8 cellular contexts compared by ENCODE assay signal in the genomic region with DNA sequence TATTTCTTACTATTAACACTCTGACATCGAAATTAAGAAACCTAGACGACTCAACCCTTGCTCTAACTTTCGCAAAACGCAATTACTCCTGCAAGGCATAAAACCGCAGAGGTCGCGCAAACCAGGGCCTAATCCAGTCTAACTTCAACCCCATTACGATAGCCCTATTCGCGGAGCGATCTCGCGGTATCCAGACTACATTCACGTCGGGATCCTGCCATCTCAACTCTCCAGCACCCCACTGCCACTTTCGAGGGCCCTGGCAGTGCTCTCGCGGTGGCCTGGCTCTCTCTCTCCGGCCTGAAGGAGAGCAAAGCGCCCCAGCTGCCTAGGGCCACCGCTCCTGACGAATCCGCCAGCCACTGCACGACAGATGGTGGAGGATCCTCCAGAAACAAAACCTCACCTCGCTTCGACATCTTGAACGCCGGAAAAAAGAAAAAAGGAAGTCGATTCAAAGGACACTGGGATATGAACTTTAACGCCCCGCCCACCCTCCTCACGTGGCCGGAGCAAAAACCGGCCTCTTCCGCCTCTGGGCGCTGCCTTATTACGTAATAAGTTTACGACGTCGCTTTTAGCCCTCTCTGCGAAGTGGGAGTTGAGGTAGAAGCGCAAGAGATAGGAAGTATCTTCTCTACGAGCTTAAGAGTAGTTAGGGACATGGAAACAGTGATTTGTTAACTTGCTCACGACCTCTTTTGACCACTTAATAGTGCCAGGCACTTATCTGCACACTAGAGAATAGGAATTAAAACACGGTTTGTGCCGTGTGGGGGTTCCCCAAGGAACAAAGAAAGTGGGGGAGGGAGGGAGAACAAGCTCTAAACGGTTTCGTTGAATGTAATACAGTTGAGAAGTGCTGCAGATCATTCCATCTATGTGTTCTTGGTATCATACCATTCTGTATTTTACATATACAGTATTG. TPM values are rescaled to one million over a fixed set of nuclear protein-coding genes. Genes with fewer than 3 reads are reported as not detected.
DNase-seq lines count a peak whose midpoint lies in the region; ATAC-seq, FAIRE-seq and TF ChIP-seq lines count a peak whose summit lies in the region.

A gene (minus strand): TSS at position 430 of the 928 bp plus-strand sequence. CDS start 11 bp downstream, at position 419.

- no peaks in the 10 kb centered on the region for H3K27me3 Mint-ChIP-seq in central memory CD8-positive, alpha-beta T cell

- H3K4me1 ChIP-seq in keratinocyte (ENCODE audit: control insufficient read depth, extremely low read depth, insufficient read depth, low read length) = peaks cover 31% of the 10 kb centered on the region

- H3K9me3 Mint-ChIP-seq in central memory CD8-positive, alpha-beta T cell = no peaks in the 10 kb centered on the region

- DNase-seq in AG08396 (ENCODE audit: low spot score) (peak; percentile 90), NCI-H460 (ENCODE audit: extremely low read depth, low read depth) (peak; percentile 97), keratinocyte (ENCODE audit: low read depth, low spot score) (no peak)
- DNase-seq in central memory CD8-positive, alpha-beta T cell (ENCODE audit: low spot score in 2 of 2) = peak; percentile 73 to 86
- DNase-seq in stimulated activated CD4-positive, alpha-beta T cell treated with anti-CD3 and anti-CD28 coated beads, Interleukin-12 subunit alpha, Interleukin-12 subunit beta, amount 100 ng/mL, for 48 hours (ENCODE audit: low read depth in 2 of 3, low spot score in 1 of 3) = peak; percentile 88 to 93 (median 90)

- H3K4me3 Mint-ChIP-seq in central memory CD8-positive, alpha-beta T cell = peak within 1 kb of the TSS; percentile 91

- H3K36me3 ChIP-seq in keratinocyte (ENCODE audit: control insufficient read depth in 2 of 2, extremely low read depth in 1 of 2, insufficient read depth in 2 of 2, low read length in 2 of 2) = peaks cover 16 to 39% of the 10 kb centered on the region in 2 experiments

- TF ChIP-seq CTCF in keratinocyte (optimal IDR thresholded peaks at IDR 0.05 in 1 of 3, IDR thresholded peaks at IDR 0.05 in 1 of 3, conservative IDR thresholded peaks at IDR 0.05 in 1 of 3; ENCODE audit: extremely low read depth in 1 of 3, insufficient read depth in 2 of 3, low read length in 3 of 3) = no peak

- peaks cover 44% of the 10 kb centered on the region for H3K4me1 Mint-ChIP-seq in central memory CD8-positive, alpha-beta T cell

- H3K36me3 Mint-ChIP-seq in central memory CD8-positive, alpha-beta T cell (ENCODE audit: insufficient read depth) = peaks cover 52% of the 10 kb centered on the region

- H2AFZ ChIP-seq in keratinocyte (ENCODE audit: control insufficient read depth, low read length) = peak within 1 kb of the TSS; percentile 79

- H4K20me1 ChIP-seq in keratinocyte (ENCODE audit: control insufficient read depth, extremely low read depth, insufficient read depth, low read length) = peaks cover 36% of the 10 kb centered on the region

- peak within 1 kb of the TSS; percentile 99 for H3K9ac ChIP-seq in keratinocyte (ENCODE audit: control insufficient read depth, extremely low read depth, insufficient read depth, low read length)

- peak within 1 kb of the TSS; percentile 87 for H3K4me2 ChIP-seq in keratinocyte (ENCODE audit: control insufficient read depth, extremely low read depth, insufficient read depth, low read depth, low read length)

- H3K27me3 ChIP-seq in keratinocyte (ENCODE audit: control insufficient read depth, extremely low read depth, insufficient read depth, low read length) = no peaks in the 10 kb centered on the region

- H3K9me3 ChIP-seq in keratinocyte (ENCODE audit: control insufficient read depth, low read depth, low read length) = no peaks in the 10 kb centered on the region

- peak within 1 kb of the TSS; percentile 67 to 100 (median 100) for H3K4me3 ChIP-seq in keratinocyte (ENCODE audit: control insufficient read depth in 2 of 3, extremely low read depth in 1 of 3, insufficient read depth in 2 of 3, low read depth in 1 of 3, low read length in 3 of 3)

- peak within 1 kb of the TSS; percentile 90 for H3K27ac ChIP-seq in keratinocyte (ENCODE audit: control insufficient read depth, insufficient read depth, low read length)

- ATAC-seq in GM19025 (IDR thresholded peaks at IDR 0.05; ENCODE audit: low read depth, unreplicated experiment) (peak; percentile 82), HG03342 (IDR thresholded peaks at IDR 0.05; ENCODE audit: unreplicated experiment) (peak; percentile 79)
- peak; percentile 82 to 85 for ATAC-seq in activated CD4-positive, CD25-positive, alpha-beta regulatory T cell treated with anti-CD3 and anti-CD28 coated beads, Interleukin-2, amount 50 U/mL, for 24 hours
- ATAC-seq in central memory CD8-positive, alpha-beta T cell (replicated peaks; ENCODE audit: extremely low read depth, poor library complexity, severe bottlenecking) = peak; percentile 84

- FAIRE-seq in keratinocyte (lab: Jason Lieb, UNC) = no peak

- H3K79me2 ChIP-seq in keratinocyte (ENCODE audit: control insufficient read depth, insufficient read depth, low read length) = peaks cover 37% of the 10 kb centered on the region

- H3K9me1 ChIP-seq in keratinocyte (ENCODE audit: control insufficient read depth, extremely low read depth, insufficient read depth, low read length) = peaks cover 3% of the 10 kb centered on the region

- dilution Hi-C loops in keratinocyte (cut with MboI; ENCODE audit: extremely low pct_ligation_motif_present, low sequenced_read_pairs) = no loop called here

- H3K27ac Mint-ChIP-seq in central memory CD8-positive, alpha-beta T cell (ENCODE audit: low read depth) = peak within 1 kb of the TSS; percentile 96

RNA-seq across cellular contexts. Expression of the gene that starts here (rescaled TPM):
- 2,388 and 2,583 TPM in 2 replicates for total RNA-seq in NCI-H460 (2014; rRNA removed; shearing (Covaris generic))
- 1,576 and 1,622 TPM in 2 replicates for polyA plus RNA-seq in NCI-H460 (2014; cell fraction: nucleus; rRNA removed)
- polyA plus RNA-seq in keratinocyte = 2,125 to 2,966 TPM (median 2,468 TPM) in 3 replicates
- 7,440 TPM for polyA plus RNA-seq in keratinocyte (2011; ENCODE audit: low read depth)
- 2,699 and 3,057 TPM in 2 replicates for polyA plus RNA-seq in keratinocyte (2011; cell fraction: cytosol; rRNA removed)
- 628 and 824 TPM in 2 replicates for polyA plus RNA-seq in keratinocyte (2011; cell fraction: nucleus; rRNA removed)
- polyA plus RNA-seq in keratinocyte (2012; ENCODE audit: low replicate concordance) = 2,108 and 3,125 TPM in 2 replicates
- polyA minus RNA-seq in keratinocyte = 114 to 670 TPM (median 442 TPM) in 3 replicates
- 311 TPM for polyA minus RNA-seq in keratinocyte (2011; cell fraction: cytosol; rRNA and poly(A)+ RNA removed)
- polyA minus RNA-seq in keratinocyte (2011; cell fraction: nucleus; rRNA and poly(A)+ RNA removed) = 76.0 and 133 TPM in 2 replicates
